8 cellular contexts compared by ENCODE assay signal in genomic region chr16:11742041-11742535, GRCh38. TPM values are rescaled to one million over a fixed set of nuclear protein-coding genes. Genes with fewer than 3 reads are reported as not detected.
DNase-seq lines count a peak whose midpoint lies in the region; ATAC-seq, FAIRE-seq and TF ChIP-seq lines count a peak whose summit lies in the region.

No MANE protein-coding gene starts in this region.

- peak overlapping the region; percentile 99 for H3K4me2 ChIP-seq in astrocyte (ENCODE audit: low read length)

- H3K4me3 ChIP-seq in astrocyte (ENCODE audit: insufficient read depth, low read depth, low read length), result peak overlapping the region; percentile 98

- peak overlapping the region; percentile 75 for H2AFZ ChIP-seq in astrocyte (ENCODE audit: low read depth, low read length)

- H3K4me1 Mint-ChIP-seq in astrocyte (ENCODE audit: low read depth, unreplicated experiment), result peaks cover 16% of the 10 kb centered on the region

- peak overlapping the region; percentile 80 for H3K27ac ChIP-seq in astrocyte (ENCODE audit: low read depth, low read length)

- no peaks in the 10 kb centered on the region for H3K36me3 ChIP-seq in astrocyte (ENCODE audit: insufficient read depth, low read length)

- TF ChIP-seq CTCF in astrocyte (IDR thresholded peaks at IDR 0.05; ENCODE audit: insufficient read depth, low read depth, low read length), result no peak

- ATAC-seq in HG02970 (IDR thresholded peaks at IDR 0.05; ENCODE audit: low FRiP score, unreplicated experiment), result peak; percentile 36

- H3K9me3 Mint-ChIP-seq in astrocyte (ENCODE audit: unreplicated experiment), result no peaks in the 10 kb centered on the region

- peaks cover 46% of the 10 kb centered on the region for H4K20me1 ChIP-seq in astrocyte (ENCODE audit: insufficient read depth, low read length)

- peaks cover 12% of the 10 kb centered on the region for H3K4me1 ChIP-seq in astrocyte (ENCODE audit: insufficient read depth, low read length)

- H3K9me3 ChIP-seq in astrocyte (ENCODE audit: insufficient read depth, low read depth, low read length), result no peaks in the 10 kb centered on the region

- FAIRE-seq in astrocyte (lab: Jason Lieb, UNC), result no peak

- peak overlapping the region; percentile 94 for H3K27ac Mint-ChIP-seq in astrocyte (ENCODE audit: unreplicated experiment)

- DNase-seq in NCI-H526 treated with DMSO at 0.1 percent for 48 hours (lab: John Stamatoyannopoulos, UW) (peak; percentile 5), NCI-H526 (lab: John Stamatoyannopoulos, UW) (no peak), RPMI7951 (ENCODE audit: low read depth) (peak; percentile 24), astrocyte (ENCODE audit: low read depth) (no peak), iPS-NIHi11 (ENCODE audit: low spot score) (peak; percentile 72), HK-2 (ENCODE audit: unreplicated experiment) (no peak)
- peak; percentile 39 to 45 for DNase-seq in stimulated activated CD4-positive, alpha-beta T cell treated with anti-CD3 and anti-CD28 coated beads, Interleukin-2, amount 100 ng/mL, for 48 hours

- peak overlapping the region; percentile 96 for H3K9ac ChIP-seq in astrocyte (ENCODE audit: low read length)

- peaks cover 6% of the 10 kb centered on the region for H3K36me3 Mint-ChIP-seq in astrocyte (ENCODE audit: low read depth, unreplicated experiment)

- H3K27me3 Mint-ChIP-seq in astrocyte (ENCODE audit: low read depth, unreplicated experiment), result no peaks in the 10 kb centered on the region

- peak overlapping the region; percentile 98 for H3K4me3 Mint-ChIP-seq in astrocyte (ENCODE audit: unreplicated experiment)

- H3K27me3 ChIP-seq in astrocyte (ENCODE audit: insufficient read depth, low read length), result no peaks in the 10 kb centered on the region

- H3K79me2 ChIP-seq in astrocyte (ENCODE audit: insufficient read depth, low read length), result peaks cover 52% of the 10 kb centered on the region

RNA-seq across cellular contexts. Expression of gene TXNDC11, which starts 0.6 kb away (rescaled TPM):
- total RNA-seq in RPMI7951 (2014; rRNA removed; shearing (Covaris generic)), result 18.8 and 21.7 TPM in 2 replicates
- total RNA-seq in astrocyte, result 29.0 and 34.9 TPM in 2 replicates

RNA-seq across cellular contexts. Expression of gene ZC3H7A, which starts 55.0 kb away (rescaled TPM):
- total RNA-seq in RPMI7951 (2014; rRNA removed; shearing (Covaris generic)), result 22.1 and 32.4 TPM in 2 replicates
- total RNA-seq in astrocyte, result 64.2 and 68.7 TPM in 2 replicates

Comparison
In these comparisons a context has a peak if more than half of its experiments do, and no peak if none do; other contexts are left out.
1. DNase-seq: peak in NCI-H526 treated with DMSO at 0.1 percent for 48 hours (single experiment), RPMI7951 (single experiment), iPS-NIHi11 (single experiment) and stimulated activated CD4-positive, alpha-beta T cell treated with anti-CD3 and anti-CD28 coated beads, Interleukin-2, amount 100 ng/mL, for 48 hours (2 of 2); none in NCI-H526 (0 of 2), astrocyte (single experiment) and HK-2 (single experiment).